ENCODE assay signal across 18 cellular contexts in the genomic region with DNA sequence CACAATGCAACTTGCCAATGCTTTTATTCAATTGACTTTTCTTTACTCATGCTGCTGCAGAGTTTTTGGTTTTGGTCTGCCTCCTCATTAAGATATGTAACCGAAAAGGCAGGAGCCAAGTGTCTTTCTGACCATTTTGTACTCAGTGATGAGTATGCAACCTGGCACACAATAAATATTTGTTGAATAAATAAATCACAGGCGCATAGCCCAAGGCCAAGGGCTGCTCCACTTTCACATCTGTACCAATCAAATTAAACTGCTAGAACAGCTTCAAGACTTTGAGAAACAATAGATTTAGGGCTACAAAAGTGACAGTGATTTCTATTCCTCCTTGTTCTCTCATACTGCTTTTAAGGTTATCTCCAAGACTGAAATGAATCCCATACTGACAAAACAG.
DNase-seq lines count a peak whose midpoint lies in the region; ATAC-seq and TF ChIP-seq lines count a peak whose summit lies in the region.
"Had no signal": no experiment of that assay in that cellular context is flagged by ENCODE, and none has a peak within 500 bp of the region (broad histone marks: within the 10 kb centered on the region; RNA-seq: fewer than 3 reads in every experiment).

No MANE protein-coding gene starts in this region.

- no peak overlapping the region for H3K27ac ChIP-seq in adrenal gland
- no peak overlapping the region for H3K27ac ChIP-seq in prostate gland
- H3K27ac ChIP-seq in stomach: peak overlapping the region in 1 of 5 donors; percentile 0
- H3K27ac ChIP-seq: colonic mucosa, neutrophil, right atrium auricular region had no signal

- peaks cover 29 to 68% of the 10 kb centered on the region in 2 donors for H3K36me3 Mint-ChIP-seq in activated T-cell treated with anti-CD3 and anti-CD28 coated beads, Interleukin-2, amount 50 U/mL, for 72 hours (ENCODE audit: insufficient read depth in 2 of 2)

- TF ChIP-seq EP300 in stomach (IDR thresholded peaks at IDR 0.05): no peak

- DNase-seq in activated T-cell treated with anti-CD3 and anti-CD28 coated beads, Interleukin-2, amount 50 U/mL, for 72 hours: no peak
- no peak for DNase-seq in activated T-cell treated with anti-CD3 and anti-CD28 coated beads, Interleukin-2, amount 50 U/mL, for 48 hours
- DNase-seq in NCI-H345 treated with DMSO at 0.1 percent for 48 hours (lab: John Stamatoyannopoulos, UW; ENCODE audit: unreplicated experiment) (peak; percentile 30), adrenal gland (peak in 5 of 7 donors; percentile 17 to 59 (median 32)), prostate gland (ENCODE audit: low spot score) (peak; percentile 27), NCI-H82 (lab: John Stamatoyannopoulos, UW) (no peak), stomach (no peak)
- DNase-seq in activated CD8-positive, alpha-beta memory T cell treated with anti-CD3 and anti-CD28 coated beads, Interleukin-2, amount 50 U/mL, for 48 hours: no peak
- DNase-seq: activated T-cell treated with anti-CD3 and anti-CD28 coated beads, Interleukin-2, amount 50 U/mL, for 1 hour; anterior cingulate cortex; colonic mucosa; heart left ventricle; KG1; NCI-H1694 treated with DMSO at 0.1 percent for 48 hours; substantia nigra had no signal

- peaks cover 52% of the 10 kb centered on the region for H3K4me1 Mint-ChIP-seq in activated T-cell treated with anti-CD3 and anti-CD28 coated beads, Interleukin-2, amount 50 U/mL, for 72 hours (ENCODE audit: low read depth)

- ATAC-seq in activated T-cell treated with anti-CD3 and anti-CD28 coated beads, Interleukin-2, amount 50 U/mL, for 72 hours (replicated peaks in 1 of 2): no peak
- ATAC-seq: heart left ventricle had no signal

- no peaks in the 10 kb centered on the region for H3K36me3 ChIP-seq in adrenal gland (replicated peaks in 1 of 2)
- H3K36me3 ChIP-seq in prostate gland: no peaks in the 10 kb centered on the region
- no peaks in the 10 kb centered on the region for H3K36me3 ChIP-seq in stomach
- H3K36me3 ChIP-seq: colonic mucosa, heart left ventricle, neutrophil, right atrium auricular region had no signal

- H3K27me3 Mint-ChIP-seq in activated T-cell treated with anti-CD3 and anti-CD28 coated beads, Interleukin-2, amount 50 U/mL, for 72 hours (ENCODE audit: low read depth): no peaks in the 10 kb centered on the region

- H3K4me1 ChIP-seq in adrenal gland (replicated peaks in 1 of 2) (no peaks in the 10 kb centered on the region), prostate gland (replicated peaks) (no peaks in the 10 kb centered on the region), stomach (no peaks in the 10 kb centered on the region)
- H3K4me1 ChIP-seq: colonic mucosa, heart left ventricle, right atrium auricular region had no signal

- H3K9me3 Mint-ChIP-seq in activated T-cell treated with anti-CD3 and anti-CD28 coated beads, Interleukin-2, amount 50 U/mL, for 72 hours: peaks cover 22 to 23% of the 10 kb centered on the region in 2 donors

- H3K4me3 Mint-ChIP-seq in activated T-cell treated with anti-CD3 and anti-CD28 coated beads, Interleukin-2, amount 50 U/mL, for 72 hours: peak overlapping the region in 1 of 2 donors; percentile 57
- H3K4me3 Mint-ChIP-seq: T-helper 1 cell treated with Interleukin-12 subunit alpha and Interleukin-12 subunit beta and Interleukin-4 antibody, amounts not matched to agents 30 μg/mL and 1 μg/mL, for 36 hours had no signal

- 39 to 51% (median 45%) methylated on average over 2 of the region's 2 CpGs for WGBS in adrenal gland, 4 donors
- WGBS in prostate gland: 18% methylated on average over 2 of the region's 2 CpGs
- WGBS in stomach, 5 donors: 41 to 65% (median 48%) methylated on average over 2 of the region's 2 CpGs

- H3K9me3 ChIP-seq in adrenal gland (replicated peaks in 1 of 3): no peaks in the 10 kb centered on the region
- H3K9me3 ChIP-seq in prostate gland: no peaks in the 10 kb centered on the region
- H3K9me3 ChIP-seq in stomach: no peaks in the 10 kb centered on the region
- H3K9me3 ChIP-seq: colonic mucosa, heart left ventricle, neutrophil, right atrium auricular region had no signal

- no peak for TF ChIP-seq POLR2A in adrenal gland (IDR thresholded peaks at IDR 0.05)
- TF ChIP-seq POLR2A in prostate gland (IDR thresholded peaks at IDR 0.05): no peak
- TF ChIP-seq POLR2A in stomach (IDR thresholded peaks at IDR 0.05): no peak

- intact Hi-C loops in adrenal gland (cut with DNase I) (no loop called here), prostate gland (cut with DNase I) (no loop called here), stomach (cut with DNase I; ENCODE audit: low total_unique reads) (no loop called here)

- H3K27me3 ChIP-seq in adrenal gland (no peaks in the 10 kb centered on the region), prostate gland (replicated peaks; ENCODE audit: insufficient read depth) (no peaks in the 10 kb centered on the region), stomach (no peaks in the 10 kb centered on the region)
- H3K27me3 ChIP-seq: colonic mucosa, neutrophil, right atrium auricular region had no signal

- H3K4me3 ChIP-seq in adrenal gland (no peak overlapping the region), prostate gland (no peak overlapping the region), stomach (no peak overlapping the region)
- H3K4me3 ChIP-seq: colonic mucosa, heart left ventricle, right atrium auricular region had no signal

- peak overlapping the region; percentile 76 for H3K27ac Mint-ChIP-seq in activated T-cell treated with anti-CD3 and anti-CD28 coated beads, Interleukin-2, amount 50 U/mL, for 72 hours

- TF ChIP-seq CTCF in adrenal gland (IDR thresholded peaks at IDR 0.05): no peak
- TF ChIP-seq CTCF in prostate gland (IDR thresholded peaks at IDR 0.05): no peak
- no peak for TF ChIP-seq CTCF in stomach (IDR thresholded peaks at IDR 0.05)

Comparison
In these comparisons a context has a peak if more than half of its experiments do, and no peak if none do; other contexts are left out.
1. DNase-seq: peak in NCI-H345 treated with DMSO at 0.1 percent for 48 hours (single experiment), adrenal gland (5 of 7) and prostate gland (single experiment); none in activated T-cell treated with anti-CD3 and anti-CD28 coated beads, Interleukin-2, amount 50 U/mL, for 72 hours (0 of 2), activated T-cell treated with anti-CD3 and anti-CD28 coated beads, Interleukin-2, amount 50 U/mL, for 48 hours (0 of 2), activated CD8-positive, alpha-beta memory T cell treated with anti-CD3 and anti-CD28 coated beads, Interleukin-2, amount 50 U/mL, for 48 hours (single experiment), NCI-H82 (single experiment) and stomach (single experiment).